ENCODE assay signal across 8 cellular contexts in genomic region chr5:119072496-119072895, GRCh38. TPM values are rescaled to one million over a fixed set of nuclear protein-coding genes. Genes with fewer than 3 reads are reported as not detected.
DNase-seq lines count a peak whose midpoint lies in the region; ATAC-seq and FAIRE-seq lines count a peak whose summit lies in the region.

No MANE protein-coding gene starts in this region.

- CTCF ChIA-PET in activated CD4-positive, alpha-beta T cell treated with anti-CD3 and anti-CD28 coated beads, Interleukin-2, amount 10 ng/mL, durations not matched to agents 7 days and 5 days (lab: Charles Lee) = interaction anchor here (0.5 kb wide), 1 partner anchor 12 kb away, joined by 3 read pairs; no protein-coding TSS in a partner anchor
- CTCF ChIA-PET in activated CD4-positive, alpha-beta memory T cell treated with anti-CD3 and anti-CD28 coated beads for 36 hours (lab: Charles Lee) = interaction anchor here (1.0 to 1.3 kb wide), 2 partner anchors 85 to 195 kb away, joined by 3 to 5 read pairs; partner anchors contain the start of gene DTWD2

- H3K9me3 ChIP-seq in iPS-18c (ENCODE audit: control insufficient read depth, insufficient read depth, low read length) = peaks cover 2% of the 10 kb centered on the region

- POLR2A ChIA-PET in activated CD4-positive, alpha-beta T cell treated with anti-CD3 and anti-CD28 coated beads, Interleukin-2, amount 10 ng/mL, durations not matched to agents 7 days and 5 days (lab: Charles Lee) = no interaction called here
- POLR2A ChIA-PET in activated CD4-positive, alpha-beta memory T cell treated with anti-CD3 and anti-CD28 coated beads for 36 hours (lab: Charles Lee) = no interaction called here

- FAIRE-seq in HTR-8/SVneo (lab: Jason Lieb, UNC) = no peak

- H3K36me3 Mint-ChIP-seq in activated CD4-positive, alpha-beta T cell treated with anti-CD3 and anti-CD28 coated beads, Interleukin-2, amount 10 ng/mL, durations not matched to agents 7 days and 5 days (ENCODE audit: low read depth) = peaks cover 9% of the 10 kb centered on the region
- peaks cover 3% of the 10 kb centered on the region for H3K36me3 Mint-ChIP-seq in activated CD4-positive, alpha-beta memory T cell treated with anti-CD3 and anti-CD28 coated beads for 36 hours
- peaks cover 17 to 19% of the 10 kb centered on the region in 2 donors for H3K36me3 Mint-ChIP-seq in stimulated activated naive B cell treated with anti-CD40 and anti-IgM and Interleukin-4, amounts not matched to agents 10 μg/mL and 1 μg/mL and 100 μg/mL, for 72 hours

- peaks cover 46% of the 10 kb centered on the region for H3K4me1 Mint-ChIP-seq in activated CD4-positive, alpha-beta T cell treated with anti-CD3 and anti-CD28 coated beads, Interleukin-2, amount 10 ng/mL, durations not matched to agents 7 days and 5 days
- peaks cover 46% of the 10 kb centered on the region for H3K4me1 Mint-ChIP-seq in activated CD4-positive, alpha-beta memory T cell treated with anti-CD3 and anti-CD28 coated beads for 36 hours (ENCODE audit: low read depth)
- peaks cover 19 to 38% of the 10 kb centered on the region in 2 donors for H3K4me1 Mint-ChIP-seq in stimulated activated naive B cell treated with anti-CD40 and anti-IgM and Interleukin-4, amounts not matched to agents 10 μg/mL and 1 μg/mL and 100 μg/mL, for 72 hours

- intact Hi-C loops in activated CD4-positive, alpha-beta memory T cell treated with anti-CD3 and anti-CD28 coated beads for 36 hours (cut with micrococcal nuclease) = no loop called here

- H3K4me3 Mint-ChIP-seq in activated CD4-positive, alpha-beta T cell treated with anti-CD3 and anti-CD28 coated beads, Interleukin-2, amount 10 ng/mL, durations not matched to agents 7 days and 5 days = peak overlapping the region; percentile 64
- H3K4me3 Mint-ChIP-seq in activated CD4-positive, alpha-beta memory T cell treated with anti-CD3 and anti-CD28 coated beads for 36 hours = peak overlapping the region; percentile 42
- peak overlapping the region; percentile 79 for H3K4me3 Mint-ChIP-seq in stimulated activated naive B cell treated with anti-CD40 and anti-IgM and Interleukin-4, amounts not matched to agents 10 μg/mL and 1 μg/mL and 100 μg/mL, for 72 hours

- no peaks in the 10 kb centered on the region for H3K27me3 Mint-ChIP-seq in activated CD4-positive, alpha-beta T cell treated with anti-CD3 and anti-CD28 coated beads, Interleukin-2, amount 10 ng/mL, durations not matched to agents 7 days and 5 days
- H3K27me3 Mint-ChIP-seq in activated CD4-positive, alpha-beta memory T cell treated with anti-CD3 and anti-CD28 coated beads for 36 hours = peaks cover 2% of the 10 kb centered on the region
- H3K27me3 Mint-ChIP-seq in stimulated activated naive B cell treated with anti-CD40 and anti-IgM and Interleukin-4, amounts not matched to agents 10 μg/mL and 1 μg/mL and 100 μg/mL, for 72 hours = no peaks in the 10 kb centered on the region

- no peak for DNase-seq in activated CD4-positive, alpha-beta T cell treated with anti-CD3 and anti-CD28 coated beads, Interleukin-2, amount 10 ng/mL, durations not matched to agents 7 days and 5 days
- DNase-seq in activated CD4-positive, alpha-beta T cell treated with anti-CD3 and anti-CD28 coated beads for 4 hours = no peak
- no peak for DNase-seq in activated CD4-positive, alpha-beta memory T cell treated with anti-CD3 and anti-CD28 coated beads for 36 hours
- no peak for DNase-seq in stimulated activated naive B cell treated with anti-CD40 and anti-IgM and Interleukin-4, amounts not matched to agents 10 μg/mL and 1 μg/mL and 100 μg/mL, for 72 hours
- DNase-seq in HTR-8/SVneo (ENCODE audit: insufficient read length, low spot score) (no peak), H4 (ENCODE audit: low spot score) (no peak), NOMO-1 treated with dmso at 0.1 percent for 144 hours (lab: John Stamatoyannopoulos, UW; ENCODE audit: unreplicated experiment) (no peak)

- ATAC-seq in stimulated activated naive B cell treated with anti-CD40 and anti-IgM and Interleukin-4, amounts not matched to agents 10 μg/mL and 1 μg/mL and 100 μg/mL, for 72 hours (replicated peaks) = no peak

- no peaks in the 10 kb centered on the region for H3K9me3 Mint-ChIP-seq in activated CD4-positive, alpha-beta T cell treated with anti-CD3 and anti-CD28 coated beads, Interleukin-2, amount 10 ng/mL, durations not matched to agents 7 days and 5 days
- no peaks in the 10 kb centered on the region for H3K9me3 Mint-ChIP-seq in activated CD4-positive, alpha-beta memory T cell treated with anti-CD3 and anti-CD28 coated beads for 36 hours
- H3K9me3 Mint-ChIP-seq in stimulated activated naive B cell treated with anti-CD40 and anti-IgM and Interleukin-4, amounts not matched to agents 10 μg/mL and 1 μg/mL and 100 μg/mL, for 72 hours = no peaks in the 10 kb centered on the region

- 0 out of 2 replicates have a peak overlapping the region, but pooled peaks have one; percentile 25 for H3K4me3 ChIP-seq in iPS-18c (ENCODE audit: insufficient read depth, low read depth, low read length)

- H3K27ac Mint-ChIP-seq in activated CD4-positive, alpha-beta T cell treated with anti-CD3 and anti-CD28 coated beads, Interleukin-2, amount 10 ng/mL, durations not matched to agents 7 days and 5 days = peak overlapping the region; percentile 50
- H3K27ac Mint-ChIP-seq in activated CD4-positive, alpha-beta memory T cell treated with anti-CD3 and anti-CD28 coated beads for 36 hours = peak overlapping the region; percentile 28
- H3K27ac Mint-ChIP-seq in stimulated activated naive B cell treated with anti-CD40 and anti-IgM and Interleukin-4, amounts not matched to agents 10 μg/mL and 1 μg/mL and 100 μg/mL, for 72 hours = peak overlapping the region; percentile 92

RNA-seq across cellular contexts. Expression of gene DMXL1, which starts 1.6 kb away (rescaled TPM):
- 10 to 100 TPM; 28.4 to 29.3 TPM for total RNA-seq in activated CD4-positive, alpha-beta T cell treated with anti-CD3 and anti-CD28 coated beads, Interleukin-2, amount 10 ng/mL, durations not matched to agents 7 days and 5 days
- 10 to 100 TPM; 24.2 to 26.9 TPM for total RNA-seq in activated CD4-positive, alpha-beta memory T cell treated with anti-CD3 and anti-CD28 coated beads for 36 hours
- total RNA-seq in H4 (2014; rRNA removed; shearing (Covaris generic)) = 11.1 and 15.7 TPM in 2 replicates

Comparison
In these comparisons a context has a peak if more than half of its experiments do, and no peak if none do; other contexts are left out.
1. H3K27ac Mint-ChIP-seq: peak in every context shown above with its lines; median percentile 92 in stimulated activated naive B cell treated with anti-CD40 and anti-IgM and Interleukin-4, amounts not matched to agents 10 μg/mL and 1 μg/mL and 100 μg/mL, for 72 hours; 50 in activated CD4-positive, alpha-beta T cell treated with anti-CD3 and anti-CD28 coated beads, Interleukin-2, amount 10 ng/mL, durations not matched to agents 7 days and 5 days; 28 in activated CD4-positive, alpha-beta memory T cell treated with anti-CD3 and anti-CD28 coated beads for 36 hours.